In genomic region chr3:29324180-29324651, GRCh38 we compare ENCODE assay signal across 8 cellular contexts. TPM values are rescaled to one million over a fixed set of nuclear protein-coding genes. Genes with fewer than 3 reads are reported as not detected.
A peak's percentile ranks its signal among the peaks of the same experiment; 100 is the strongest.
DNase-seq lines count a peak whose midpoint lies in the region; ATAC-seq and TF ChIP-seq lines count a peak whose summit lies in the region.

No MANE protein-coding gene starts in this region.

- H3K27ac ChIP-seq in DND-41 (ENCODE audit: low read length) (no peak overlapping the region), dorsolateral prefrontal cortex (peak overlapping the region in 34 of 59 donors; percentile 0 to 76 (median 41))

- DNase-seq in DND-41 (no peak), dorsolateral prefrontal cortex (peak in 1 of 10 donors; percentile 14), NCI-H1436 treated with DMSO at 0.1 percent for 48 hours (lab: John Stamatoyannopoulos, UW) (no peak), NCI-H510A (lab: John Stamatoyannopoulos, UW) (no peak), activated T-cell treated with anti-CD3 and anti-CD28 coated beads for 4 hours (no peak)

- no peaks in the 10 kb centered on the region for H4K20me1 ChIP-seq in DND-41 (ENCODE audit: insufficient read depth, low read length)

- H3K27me3 ChIP-seq in DND-41 (ENCODE audit: insufficient read depth, low read length, poor library complexity) (no peaks in the 10 kb centered on the region), dorsolateral prefrontal cortex (no peaks in the 10 kb centered on the region), neuron (ENCODE audit: insufficient read depth, low read length) (no peaks in the 10 kb centered on the region)

- TF ChIP-seq CTCF in DND-41 (IDR thresholded peaks at IDR 0.05; ENCODE audit: borderline replicate concordance, extremely low read depth, low read length, poor library complexity, severe bottlenecking) (no peak), dorsolateral prefrontal cortex (IDR thresholded peaks at IDR 0.05 in 54 of 56, conservative IDR thresholded peaks at IDR 0.05 in 2 of 56; ENCODE audit: low read depth in 1 of 56, partially characterized antibody in 56 of 56) (no peak)

- peaks cover 3% of the 10 kb centered on the region; the same call in 1 of the 2 replicates for H3K4me1 ChIP-seq in DND-41 (ENCODE audit: insufficient read depth, low read length)
- no peaks in the 10 kb centered on the region for H3K4me1 ChIP-seq in neuron (ENCODE audit: insufficient read depth, low read length)

- ATAC-seq in DND-41 (ENCODE audit: insufficient read depth, low read depth) = peak; percentile 48; the same call in 1 of the 3 replicates
- peak; percentile 97 for ATAC-seq in GM21381 (IDR thresholded peaks at IDR 0.05; ENCODE audit: unreplicated experiment)
- peak; percentile 97 for ATAC-seq in HG03575 (IDR thresholded peaks at IDR 0.05; ENCODE audit: extremely low read depth, insufficient number of reproducible peaks, low FRiP score, unreplicated experiment)

- H3K36me3 ChIP-seq in DND-41 (ENCODE audit: insufficient read depth, low read length) = no peaks in the 10 kb centered on the region
- no peaks in the 10 kb centered on the region for H3K36me3 ChIP-seq in neuron (ENCODE audit: insufficient read depth, low read length)

- H3K4me3 ChIP-seq in DND-41 (ENCODE audit: low read depth in 1 of 2, low read length in 2 of 2) = no peak overlapping the region
- H3K4me3 ChIP-seq in dorsolateral prefrontal cortex = peak overlapping the region in 23 of 59 donors; percentile 3 to 42 (median 18)
- no peak overlapping the region for H3K4me3 ChIP-seq in neuron (ENCODE audit: low read length)

- H3K9ac ChIP-seq in DND-41 (ENCODE audit: low read depth, low read length) = no peak overlapping the region

- no peak overlapping the region for H3K4me2 ChIP-seq in DND-41 (ENCODE audit: insufficient read depth, low read length)

- peak overlapping the region; percentile 34; the same call in 1 of the 2 replicates for H2AFZ ChIP-seq in DND-41 (ENCODE audit: low read depth, low read length)
- peak overlapping the region; percentile 10 for H2AFZ ChIP-seq in neuron (ENCODE audit: low read depth, low read length)

- no peaks in the 10 kb centered on the region for H3K79me2 ChIP-seq in DND-41 (ENCODE audit: insufficient read depth, low read length)

- H3K9me3 ChIP-seq in DND-41 (ENCODE audit: insufficient read depth, low read length, severe bottlenecking) (no peaks in the 10 kb centered on the region), neuron (ENCODE audit: low read length) (no peaks in the 10 kb centered on the region)

- intact Hi-C loops in dorsolateral prefrontal cortex (cut with DNase I) = no loop called here

RNA-seq across cellular contexts. Expression of gene RBMS3, which starts 43.3 kb away (rescaled TPM):
- total RNA-seq in dorsolateral prefrontal cortex = 10 to 100 TPM in 119 of 120 experiments, 1 to 10 TPM in 1; 9.7 to 55.2 (median 23.0) TPM
